1 cellular context compared by ENCODE assay signal in genomic region chr2:231049286-231050017, GRCh38.
A peak's percentile ranks its signal among the peaks of the same experiment; 100 is the strongest.
TF ChIP-seq lines count a peak whose summit lies in the region.

No MANE protein-coding gene starts in this region.

TF ChIP-seq in HepG2, 621 proteins besides CTCF, POLR2A, EP300 and RAD21 (continued from another document):
- TF ChIP-seq ZNF337 (CRISPR knock-in tag; IDR thresholded peaks at IDR 0.05; ENCODE audit: borderline replicate concordance, low read depth) (0 out of 2 replicates have a peak, but pooled peaks have one; percentile 1), CSRNP1 (CRISPR knock-in tag; IDR thresholded peaks at IDR 0.05) (0 out of 2 replicates have a peak, but pooled peaks have one; percentile 12)
